Comparison of ENCODE assay signal across 1 cellular context in genomic region chr9:101498323-101498722, GRCh38.
TF ChIP-seq lines count a peak whose summit lies in the region.

No MANE protein-coding gene starts in this region.

TF ChIP-seq in GM23338, 12 proteins besides CTCF, POLR2A, EP300 and RAD21 (continued from another document):
- TF ChIP-seq REST (IDR thresholded peaks at IDR 0.05; ENCODE audit: unreplicated experiment) (no peak), POLR2AphosphoS5 (IDR thresholded peaks at IDR 0.05; ENCODE audit: low read depth) (no peak)
